In the genomic region with DNA sequence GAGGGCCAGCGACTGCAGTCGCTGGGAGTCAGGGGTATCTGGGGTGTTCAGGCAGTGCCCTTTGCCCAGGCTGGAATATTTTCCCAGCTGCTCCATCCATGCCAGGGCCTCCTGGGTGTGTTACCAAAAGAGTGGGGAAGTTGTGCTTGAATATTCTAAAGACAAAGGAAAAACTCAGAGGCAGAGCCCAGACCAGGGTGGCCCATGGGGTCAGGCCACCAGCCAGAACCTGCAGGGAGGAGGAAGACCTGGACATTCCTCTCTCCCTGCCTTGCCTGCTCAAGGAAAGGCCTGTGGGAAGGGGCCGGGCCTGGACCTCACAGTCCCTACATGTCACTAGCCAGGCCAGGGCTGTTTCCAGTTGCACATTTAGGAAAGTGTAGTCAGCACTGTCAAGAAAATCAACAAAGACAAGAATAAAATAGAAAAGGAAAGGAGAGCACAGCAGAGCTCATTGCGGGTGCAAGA, we compare ENCODE assay signal across 1 cellular context.
TF ChIP-seq lines count a peak whose summit lies in the region.

No MANE protein-coding gene starts in this region.

TF ChIP-seq in HepG2, 621 proteins besides CTCF, POLR2A, EP300 and RAD21:
- TF ChIP-seq ZFX (CRISPR knock-in tag; IDR thresholded peaks at IDR 0.05; ENCODE audit: low read depth): 0 out of 2 replicates have a peak, but pooled peaks have one; percentile 1
- no peak for TF ChIP-seq FOSL1 (CRISPR knock-in tag; IDR thresholded peaks at IDR 0.05; ENCODE audit: borderline replicate concordance)
